ENCODE assay signal across 27 cellular contexts in the genomic region with DNA sequence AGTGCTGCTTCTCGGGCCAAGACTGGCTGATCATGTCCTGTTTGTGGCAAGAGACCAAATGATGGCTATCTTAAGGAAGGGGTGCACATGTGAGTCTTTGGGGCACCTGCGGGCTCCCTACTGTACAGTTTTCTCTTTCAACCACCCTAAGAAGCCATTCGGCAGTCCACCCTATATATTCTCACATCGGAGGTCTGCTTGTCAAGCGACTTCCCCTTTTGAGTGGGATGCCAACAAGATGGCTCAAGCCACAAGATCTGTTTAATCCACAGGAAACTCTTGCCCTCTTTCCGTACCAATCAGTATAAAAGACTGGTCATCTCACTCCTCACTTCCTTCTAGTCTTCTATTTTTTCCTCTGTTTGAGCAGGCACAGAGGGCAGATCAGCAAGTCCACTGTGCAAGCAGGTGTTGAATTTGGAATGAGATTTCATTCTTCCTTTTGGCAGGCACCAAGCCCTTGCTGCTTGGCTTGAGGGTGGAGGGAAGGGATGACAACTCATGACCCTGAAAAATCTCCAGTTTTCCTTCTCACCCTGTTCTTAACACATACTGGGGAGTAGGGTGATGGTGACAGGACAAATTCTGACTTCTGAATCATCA. TPM values are rescaled to one million over a fixed set of nuclear protein-coding genes. Genes with fewer than 3 reads are reported as not detected.
DNase-seq lines count a peak whose midpoint lies in the region; ATAC-seq and TF ChIP-seq lines count a peak whose summit lies in the region.
"Had no signal": no experiment of that assay in that cellular context is flagged by ENCODE, and none has a peak within 500 bp of the region (broad histone marks: within the 10 kb centered on the region; RNA-seq: fewer than 3 reads in every experiment).

No MANE protein-coding gene starts in this region.

- no peaks in the 10 kb centered on the region for H3K27me3 ChIP-seq in breast epithelium

- CTCF ChIA-PET in MCF 10A (lab: Yijun Ruan, JAX), result interaction anchor here (0.6 to 1.1 kb wide), 2 partner anchors 20 to 238 kb away, joined by 3 to 6 read pairs; no protein-coding TSS in a partner anchor

- no peaks in the 10 kb centered on the region for H3K9me3 ChIP-seq in breast epithelium
- H3K9me3 ChIP-seq: Caco-2, MG63, tibial artery had no signal

- H3K27me3 Mint-ChIP-seq in MCF 10A (ENCODE audit: insufficient read depth, unreplicated experiment), result peaks cover 84% of the 10 kb centered on the region

- TF ChIP-seq CTCF in breast epithelium (IDR thresholded peaks at IDR 0.05) (no peak), MCF 10A (IDR thresholded peaks at IDR 0.05; ENCODE audit: unreplicated experiment) (no peak)

- H3K9me3 Mint-ChIP-seq in MCF 10A (ENCODE audit: unreplicated experiment), result no peaks in the 10 kb centered on the region
- H3K9me3 Mint-ChIP-seq: stimulated activated naive CD8-positive, alpha-beta T cell treated with anti-CD3 and anti-CD28 coated beads, Interleukin-15, amount 100 ng/mL, for 72 hours had no signal

- H3K27ac ChIP-seq in breast epithelium, result peak overlapping the region; percentile 4 to 57
- H3K27ac ChIP-seq: brain microvascular endothelial cell, HL-60, tibial artery had no signal

- BruUV-seq in MCF 10A (replicated peaks; lab: Mats Ljungman, UMichigan), result no TSS peak

- DNase-seq in breast epithelium (ENCODE audit: low spot score in 2 of 2) (no peak), MCF 10A (ENCODE audit: unreplicated experiment) (no peak), OCI-M1 (lab: John Stamatoyannopoulos, UW) (peak; percentile 53), cerebellum (ENCODE audit: low spot score) (peak; percentile 67), NCI-H128 (lab: John Stamatoyannopoulos, UW; ENCODE audit: unreplicated experiment) (no peak), 8988T (no peak), anterior cingulate cortex (lab: John Stamatoyannopoulos, UW) (no peak)
- DNase-seq: activated CD4-positive, alpha-beta T cell treated with anti-CD3 and anti-CD28 coated beads, Interleukin-2, amount 50 U/mL, for 4 hours; activated gamma-delta T cell treated with Interleukin-2 at 50 U/mL for 16 hours; activated T-cell treated with anti-CD3 and anti-CD28 coated beads, Interleukin-2, amount 50 U/mL, for 1 hour; brain microvascular endothelial cell; Caco-2; kidney; MG63; NCI-H1694 treated with DMSO at 0.1 percent for 48 hours; stimulated activated CD4-positive, alpha-beta T cell treated with anti-CD3 and anti-CD28 coated beads, Interleukin-4, amount 100 ng/mL, for 4 hours; stimulated activated naive CD8-positive, alpha-beta T cell treated with anti-CD3 and anti-CD28 coated beads, Interleukin-15, amount 100 ng/mL, for 72 hours; tibial artery had no signal

- H3K4me1 Mint-ChIP-seq in MCF 10A (ENCODE audit: insufficient read depth, unreplicated experiment), result peaks cover 5% of the 10 kb centered on the region

- H3K4me3 ChIP-seq in breast epithelium, result no peak overlapping the region
- H3K4me3 ChIP-seq: lung, MG63, smooth muscle cell, tibial artery had no signal

- H3K27ac Mint-ChIP-seq in MCF 10A (ENCODE audit: low read depth, unreplicated experiment), result no peak overlapping the region
- H3K27ac Mint-ChIP-seq: stimulated activated naive CD8-positive, alpha-beta T cell treated with anti-CD3 and anti-CD28 coated beads, Interleukin-15, amount 100 ng/mL, for 72 hours had no signal

- H3K36me3 Mint-ChIP-seq in MCF 10A (ENCODE audit: insufficient read depth, unreplicated experiment), result peaks cover 4% of the 10 kb centered on the region

- intact Hi-C loops in breast epithelium (cut with DNase I; ENCODE audit: low total_unique reads), result no loop called here
- intact Hi-C loops in MCF 10A (cut with micrococcal nuclease), result no loop called here

- TF ChIP-seq POLR2A in breast epithelium (IDR thresholded peaks at IDR 0.05), result no peak

- H3K4me3 Mint-ChIP-seq in MCF 10A (ENCODE audit: unreplicated experiment), result no peak overlapping the region
- H3K4me3 Mint-ChIP-seq: stimulated activated naive CD8-positive, alpha-beta T cell treated with anti-CD3 and anti-CD28 coated beads, Interleukin-15, amount 100 ng/mL, for 72 hours had no signal

- POLR2A ChIA-PET in MCF 10A (lab: Yijun Ruan, JAX), result interaction anchor here (0.6 kb wide), 1 partner anchor 86 kb away, joined by 3 read pairs; no protein-coding TSS in a partner anchor

- ATAC-seq in GM18873 (IDR thresholded peaks at IDR 0.05; ENCODE audit: low FRiP score, unreplicated experiment), result no peak
- ATAC-seq: HepG2; Panc1; stimulated activated naive CD8-positive, alpha-beta T cell treated with anti-CD3 and anti-CD28 coated beads, Interleukin-15, amount 100 ng/mL, for 72 hours had no signal

- H3K4me1 ChIP-seq in breast epithelium, result no peaks in the 10 kb centered on the region
- H3K4me1 ChIP-seq: Caco-2 had no signal

- H3K36me3 ChIP-seq in breast epithelium, result no peaks in the 10 kb centered on the region
- H3K36me3 ChIP-seq: brain microvascular endothelial cell, MG63, tibial artery had no signal

RNA-seq across cellular contexts. Expression of a gene that starts 17.7 kb away (rescaled TPM):
- total RNA-seq in breast epithelium (not detected), MCF 10A (2022) (not detected in 2 replicates), cerebellum (not detected)
- total RNA-seq: A172; Caco-2; H4; HepG2; kidney; lung; smooth muscle cell; T-helper 1 cell treated with Interleukin-12 subunit alpha and Interleukin-12 subunit beta and Interleukin-4 antibody, amounts not matched to agents 30 ng/mL and 1 ng/mL, for 36 hours had no signal

RNA-seq across cellular contexts. Expression of a gene that starts 28.6 kb away (rescaled TPM):
- total RNA-seq in breast epithelium (100 to 1,000 TPM in 1 of 3 donors, 10 to 100 TPM in 2; 21.6 to 316 (median 29.7) TPM), MCF 10A (2022) (not detected in 2 replicates), cerebellum (12.8 TPM)
- total RNA-seq: A172; smooth muscle cell; T-helper 1 cell treated with Interleukin-12 subunit alpha and Interleukin-12 subunit beta and Interleukin-4 antibody, amounts not matched to agents 30 ng/mL and 1 ng/mL, for 36 hours had no signal

RNA-seq across cellular contexts. Expression of a gene that starts 31.1 kb away (rescaled TPM):
- not detected for total RNA-seq in breast epithelium
- total RNA-seq in MCF 10A (2022), result not detected in 2 replicates
- total RNA-seq in cerebellum, result not detected
- total RNA-seq: A172; Caco-2; H4; HepG2; kidney; lung; smooth muscle cell; T-helper 1 cell treated with Interleukin-12 subunit alpha and Interleukin-12 subunit beta and Interleukin-4 antibody, amounts not matched to agents 30 ng/mL and 1 ng/mL, for 36 hours had no signal

Comparison
In these comparisons a context has a peak if more than half of its experiments do, and no peak if none do; other contexts are left out.
1. RNA of a gene that starts 28.6 kb away (total RNA-seq): 21.6 to 316 TPM in breast epithelium and 12.8 TPM in cerebellum (single experiment); not detected in MCF 10A; every median in the first group is over 10 times any median in the second.
2. DNase-seq: peak in OCI-M1 (single experiment) and cerebellum (single experiment); none in breast epithelium (0 of 2), MCF 10A (single experiment), NCI-H128 (single experiment), 8988T (single experiment) and anterior cingulate cortex (0 of 58).